Comparison of ENCODE assay signal across 19 cellular contexts in genomic region chr11:71130106-71130505, GRCh38.
DNase-seq lines count a peak whose midpoint lies in the region; ATAC-seq and TF ChIP-seq lines count a peak whose summit lies in the region.
"Had no signal": no experiment of that assay in that cellular context is flagged by ENCODE, and none has a peak within 500 bp of the region (broad histone marks: within the 10 kb centered on the region; RNA-seq: fewer than 3 reads in every experiment).

No MANE protein-coding gene starts in this region.

- H3K4me1 ChIP-seq in neural progenitor cell (peaks cover 20% of the 10 kb centered on the region), urinary bladder (ENCODE audit: insufficient read depth) (peaks cover 1% of the 10 kb centered on the region)

- H3K27me3 Mint-ChIP-seq in neural progenitor cell (ENCODE audit: insufficient read depth, low read depth) = peaks cover 25% of the 10 kb centered on the region
- H3K27me3 Mint-ChIP-seq in activated T-cell treated with anti-CD3 and anti-CD28 coated beads, Interleukin-2, amount 50 U/mL, for 72 hours (ENCODE audit: low read depth) = no peaks in the 10 kb centered on the region
- H3K27me3 Mint-ChIP-seq: CD4-positive, CD25-positive, alpha-beta regulatory T cell had no signal

- H3K36me3 Mint-ChIP-seq in neural progenitor cell = no peaks in the 10 kb centered on the region
- no peaks in the 10 kb centered on the region for H3K36me3 Mint-ChIP-seq in activated T-cell treated with anti-CD3 and anti-CD28 coated beads, Interleukin-2, amount 50 U/mL, for 72 hours (ENCODE audit: insufficient read depth in 2 of 2)
- H3K36me3 Mint-ChIP-seq: CD4-positive, CD25-positive, alpha-beta regulatory T cell had no signal

- H3K27ac Mint-ChIP-seq in neural progenitor cell = peak overlapping the region; percentile 33
- no peak overlapping the region for H3K27ac Mint-ChIP-seq in activated T-cell treated with anti-CD3 and anti-CD28 coated beads, Interleukin-2, amount 50 U/mL, for 72 hours
- H3K27ac Mint-ChIP-seq: CD4-positive, CD25-positive, alpha-beta regulatory T cell had no signal

- no peaks in the 10 kb centered on the region for H3K9me3 Mint-ChIP-seq in neural progenitor cell
- no peaks in the 10 kb centered on the region for H3K9me3 Mint-ChIP-seq in activated T-cell treated with anti-CD3 and anti-CD28 coated beads, Interleukin-2, amount 50 U/mL, for 72 hours

- TF ChIP-seq CTCF in epithelial cell of esophagus (IDR thresholded peaks at IDR 0.05; ENCODE audit: insufficient read depth, low read depth, low read length, missing control alignments) = no peak
- TF ChIP-seq CTCF in neural progenitor cell (IDR thresholded peaks at IDR 0.05) = no peak

- peaks cover 5% of the 10 kb centered on the region for H4K20me1 ChIP-seq in neural progenitor cell (ENCODE audit: low read depth)

- H3K9ac ChIP-seq in neural progenitor cell = no peak overlapping the region

- H3K4me3 ChIP-seq in epithelial cell of esophagus (ENCODE audit: low read length) = no peak overlapping the region
- no peak overlapping the region for H3K4me3 ChIP-seq in neural progenitor cell
- H3K4me3 ChIP-seq in urinary bladder (ENCODE audit: low read depth, low read length) = no peak overlapping the region
- H3K4me3 ChIP-seq in MG63 = no peak overlapping the region

- WGBS in urinary bladder = 76% methylated on average over 8 of the region's 8 CpGs

- no peak overlapping the region for H2AFZ ChIP-seq in neural progenitor cell (replicated peaks)

- H3K27ac ChIP-seq in neural progenitor cell (no peak overlapping the region), urinary bladder (ENCODE audit: low read depth) (peak overlapping the region; percentile 30)
- H3K27ac ChIP-seq: HL-60 had no signal

- ATAC-seq in activated T-cell treated with anti-CD3 and anti-CD28 coated beads, Interleukin-2, amount 50 U/mL, for 72 hours (replicated peaks in 1 of 2) = no peak

- H3K36me3 ChIP-seq in neural progenitor cell (no peaks in the 10 kb centered on the region), urinary bladder (ENCODE audit: insufficient read depth) (no peaks in the 10 kb centered on the region), MG63 (no peaks in the 10 kb centered on the region)

- H3K79me2 ChIP-seq in neural progenitor cell (ENCODE audit: low read depth) = no peaks in the 10 kb centered on the region

- H3K4me3 Mint-ChIP-seq in neural progenitor cell = peak overlapping the region; percentile 30
- no peak overlapping the region for H3K4me3 Mint-ChIP-seq in activated T-cell treated with anti-CD3 and anti-CD28 coated beads, Interleukin-2, amount 50 U/mL, for 72 hours
- H3K4me3 Mint-ChIP-seq: CD4-positive, CD25-positive, alpha-beta regulatory T cell; H9 had no signal

- DNase-seq in RPMI7951 (ENCODE audit: low read depth) = peak; percentile 9
- DNase-seq in epithelial cell of esophagus (ENCODE audit: low read depth) = peak; percentile 87
- no peak for DNase-seq in neural progenitor cell (ENCODE audit: low spot score)
- DNase-seq in activated T-cell treated with anti-CD3 and anti-CD28 coated beads, Interleukin-2, amount 50 U/mL, for 72 hours = no peak
- DNase-seq in HCEC 1CT = no peak
- no peak for DNase-seq in central memory CD4-positive, alpha-beta T cell
- no peak for DNase-seq in MG63
- DNase-seq: CD4-positive, CD25-positive, alpha-beta regulatory T cell; H9; IMR-90; MM.1S; NCI-H1048; NCI-H1436; NCI-H1930; NCI-H510A; NCI-H774; NK-92 treated with Interleukin-12 subunit alpha and Interleukin-12 subunit beta, amount 100 ng/mL, for 24 hours had no signal

- H3K4me1 Mint-ChIP-seq in neural progenitor cell = peaks cover 23% of the 10 kb centered on the region
- no peaks in the 10 kb centered on the region for H3K4me1 Mint-ChIP-seq in activated T-cell treated with anti-CD3 and anti-CD28 coated beads, Interleukin-2, amount 50 U/mL, for 72 hours (ENCODE audit: low read depth)
- H3K4me1 Mint-ChIP-seq: CD4-positive, CD25-positive, alpha-beta regulatory T cell had no signal

- H3K27me3 ChIP-seq in neural progenitor cell (no peaks in the 10 kb centered on the region), MG63 (no peaks in the 10 kb centered on the region)

- no peaks in the 10 kb centered on the region for H3K9me3 ChIP-seq in neural progenitor cell (ENCODE audit: low read depth)
- no peaks in the 10 kb centered on the region for H3K9me3 ChIP-seq in MG63

- H3K4me2 ChIP-seq in neural progenitor cell = no peak overlapping the region

- peaks cover 20% of the 10 kb centered on the region for H3F3A ChIP-seq in neural progenitor cell (ENCODE audit: low read depth)

Comparison
In these comparisons a context has a peak if more than half of its experiments do, and no peak if none do; other contexts are left out.
1. DNase-seq: peak in RPMI7951 (single experiment) and epithelial cell of esophagus (single experiment); none in neural progenitor cell (single experiment), activated T-cell treated with anti-CD3 and anti-CD28 coated beads, Interleukin-2, amount 50 U/mL, for 72 hours (0 of 2), HCEC 1CT (single experiment), central memory CD4-positive, alpha-beta T cell (single experiment) and MG63 (single experiment).